Comparison of ENCODE assay signal across 10 cellular contexts in genomic region chr7:157691521-157692155, GRCh38.
DNase-seq lines count a peak whose midpoint lies in the region; ATAC-seq and TF ChIP-seq lines count a peak whose summit lies in the region.
"Had no signal": no experiment of that assay in that cellular context is flagged by ENCODE, and none has a peak within 500 bp of the region (broad histone marks: within the 10 kb centered on the region; RNA-seq: fewer than 3 reads in every experiment).

No MANE protein-coding gene starts in this region.

- peaks cover 19% of the 10 kb centered on the region for H3K4me1 Mint-ChIP-seq in activated T-cell treated with anti-CD3 and anti-CD28 coated beads, Interleukin-2, amount 50 U/mL, for 4 hours (ENCODE audit: low read depth)

- H3K4me1 ChIP-seq in transverse colon: peaks cover 0 to 38% (median 30%) of the 10 kb centered on the region in 4 donors
- H3K4me1 ChIP-seq in prostate gland (replicated peaks): no peaks in the 10 kb centered on the region

- H3K4me3 ChIP-seq in astrocyte of the cerebellum (ENCODE audit: low read depth, low read length) (peak overlapping the region; percentile 19), transverse colon (peak overlapping the region in 3 of 4 donors; percentile 11 to 43 (median 26)), prostate gland (peak overlapping the region in 1 of 2 donors; percentile 20)

- H3K27me3 ChIP-seq in transverse colon (peaks cover 88% of the 10 kb centered on the region), prostate gland (replicated peaks; ENCODE audit: insufficient read depth) (peaks cover 30% of the 10 kb centered on the region)

- ATAC-seq in activated T-cell treated with anti-CD3 and anti-CD28 coated beads, Interleukin-2, amount 50 U/mL, for 4 hours: no peak
- no peak for ATAC-seq in GM21423 (IDR thresholded peaks at IDR 0.05; ENCODE audit: unreplicated experiment)

- H3K27ac ChIP-seq in transverse colon (peak overlapping the region in 2 of 4 donors; percentile 16 to 27), prostate gland (no peak overlapping the region)

- peak overlapping the region; percentile 65 for H3K4me3 Mint-ChIP-seq in activated T-cell treated with anti-CD3 and anti-CD28 coated beads, Interleukin-2, amount 50 U/mL, for 4 hours

- H3K9me3 ChIP-seq in transverse colon (no peaks in the 10 kb centered on the region), prostate gland (no peaks in the 10 kb centered on the region)

- H3K27me3 Mint-ChIP-seq in activated T-cell treated with anti-CD3 and anti-CD28 coated beads, Interleukin-2, amount 50 U/mL, for 4 hours (ENCODE audit: low read depth): peaks cover 50% of the 10 kb centered on the region

- intact Hi-C loops in transverse colon (cut with DNase I; ENCODE audit: low total_unique reads) (no loop called here), prostate gland (cut with DNase I) (no loop called here)

- DNase-seq in activated T-cell treated with anti-CD3 and anti-CD28 coated beads, Interleukin-2, amount 50 U/mL, for 4 hours: no peak
- no peak for DNase-seq in activated T-cell treated with anti-CD3 and anti-CD28 coated beads, Interleukin-2, amount 50 U/mL, for 1 hour
- DNase-seq in astrocyte of the cerebellum (ENCODE audit: low read depth) (no peak), mesenteric fat pad (ENCODE audit: low spot score) (peak; percentile 85), transverse colon (no peak), C1 segment of cervical spinal cord (lab: John Stamatoyannopoulos, UW) (no peak), prostate gland (ENCODE audit: low spot score) (no peak)
- DNase-seq: activated naive CD4-positive, alpha-beta T cell; CD4-positive, CD25-positive, alpha-beta regulatory T cell had no signal

- no peak for TF ChIP-seq EP300 in transverse colon (IDR thresholded peaks at IDR 0.05; ENCODE audit: low read depth)

- H3K9me3 Mint-ChIP-seq in activated T-cell treated with anti-CD3 and anti-CD28 coated beads, Interleukin-2, amount 50 U/mL, for 4 hours: no peaks in the 10 kb centered on the region

- WGBS in transverse colon (ENCODE audit: low coverage in 1 of 2), 2 donors: 9% methylated on average over 33 of the region's 46 CpGs; no CpG with 5 or more reads in 1 of the 2 donors
- 6% methylated on average over 36 of the region's 46 CpGs for WGBS in prostate gland

- TF ChIP-seq POLR2A in transverse colon (IDR thresholded peaks at IDR 0.05) (no peak), prostate gland (IDR thresholded peaks at IDR 0.05) (no peak)

- H3K36me3 Mint-ChIP-seq in activated T-cell treated with anti-CD3 and anti-CD28 coated beads, Interleukin-2, amount 50 U/mL, for 4 hours (ENCODE audit: insufficient read depth): no peaks in the 10 kb centered on the region
- H3K36me3 Mint-ChIP-seq: CD4-positive, CD25-positive, alpha-beta regulatory T cell had no signal

- H3K36me3 ChIP-seq in transverse colon (no peaks in the 10 kb centered on the region), prostate gland (no peaks in the 10 kb centered on the region)

- in situ Hi-C loops in astrocyte of the cerebellum (cut with HindIII; ENCODE audit: low sequenced_read_pairs) (no loop called here), transverse colon (cut with MboI; ENCODE audit: low pct_ligation_motif_present in 1 of 4, low pct_unique_long_range_greater_than_20kb in 1 of 4, low sequenced_read_pairs in 3 of 4) (no loop called here)

- no peak for TF ChIP-seq CTCF in astrocyte of the cerebellum (IDR thresholded peaks at IDR 0.05; ENCODE audit: low read depth, low read length, missing control alignments)
- TF ChIP-seq CTCF in transverse colon (IDR thresholded peaks at IDR 0.05): no peak
- no peak for TF ChIP-seq CTCF in prostate gland (IDR thresholded peaks at IDR 0.05)
